In the genomic region with DNA sequence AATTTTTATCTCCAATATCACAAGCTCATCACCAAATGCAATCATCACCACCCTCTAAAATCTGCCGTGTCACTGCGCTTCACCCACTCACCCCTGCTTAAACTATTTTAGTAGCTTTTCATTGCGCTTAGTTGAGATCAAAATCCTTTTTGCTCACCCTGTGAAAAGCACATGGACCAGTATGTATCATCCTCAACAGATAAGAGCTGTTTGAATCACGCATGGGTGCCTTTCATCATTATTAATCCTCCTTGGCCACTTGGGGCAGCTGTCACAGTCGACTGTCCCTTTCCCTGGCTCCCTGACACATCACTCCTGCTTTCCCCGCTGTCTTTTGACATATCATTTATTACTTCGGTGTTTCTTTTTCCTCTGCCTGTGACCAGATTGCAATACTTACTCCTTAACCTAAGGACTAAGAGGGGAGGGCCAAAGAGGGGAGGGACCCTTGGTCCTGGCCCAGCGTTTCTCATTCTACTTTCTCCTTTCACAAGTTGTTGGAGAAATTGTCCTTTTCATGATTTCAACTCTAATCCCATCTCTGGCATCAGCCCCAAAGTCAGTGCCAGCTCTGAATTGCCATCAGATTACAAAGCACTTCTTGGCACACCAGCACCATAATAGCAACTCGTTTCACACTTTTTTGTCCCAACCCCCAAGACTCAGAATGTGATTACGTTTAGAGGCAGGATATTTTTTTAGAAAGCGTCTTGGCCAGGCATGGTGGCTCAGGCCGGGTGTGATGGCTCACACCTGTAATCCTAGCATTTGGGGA, we compare ENCODE assay signal across 1 cellular context.
TF ChIP-seq lines count a peak whose summit lies in the region.

No MANE protein-coding gene starts in this region.

TF ChIP-seq in K562, 482 proteins besides CTCF, POLR2A, EP300 and RAD21 (continued from another document):
- TF ChIP-seq, protein P1, sequence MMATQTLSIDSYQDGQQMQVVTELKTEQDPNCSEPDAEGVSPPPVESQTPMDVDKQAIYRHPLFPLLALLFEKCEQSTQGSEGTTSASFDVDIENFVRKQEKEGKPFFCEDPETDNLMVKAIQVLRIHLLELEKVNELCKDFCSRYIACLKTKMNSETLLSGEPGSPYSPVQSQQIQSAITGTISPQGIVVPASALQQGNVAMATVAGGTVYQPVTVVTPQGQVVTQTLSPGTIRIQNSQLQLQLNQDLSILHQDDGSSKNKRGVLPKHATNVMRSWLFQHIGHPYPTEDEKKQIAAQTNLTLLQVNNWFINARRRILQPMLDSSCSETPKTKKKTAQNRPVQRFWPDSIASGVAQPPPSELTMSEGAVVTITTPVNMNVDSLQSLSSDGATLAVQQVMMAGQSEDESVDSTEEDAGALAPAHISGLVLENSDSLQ (IDR thresholded peaks at IDR 0.05): 0 out of 2 replicates have a peak, but pooled peaks have one; percentile 34
- TF ChIP-seq ZNF263 (CRISPR knock-in tag; IDR thresholded peaks at IDR 0.05; ENCODE audit: borderline replicate concordance) (no peak), MAFG (tag; conservative IDR thresholded peaks at IDR 0.05) (peak; percentile 22; the same call in 1 of the 2 replicates), RBM25 (IDR thresholded peaks at IDR 0.05; ENCODE audit: low read depth, low read length, severe bottlenecking) (no peak), SRSF3 (IDR thresholded peaks at IDR 0.05; ENCODE audit: insufficient read depth, low read length) (no peak), XRCC4 (IDR thresholded peaks at IDR 0.05; ENCODE audit: extremely low read depth, insufficient read depth, insufficient read length) (no peak), ZNF431 (CRISPR knock-in tag; IDR thresholded peaks at IDR 0.05) (no peak), ASH1L (IDR thresholded peaks at IDR 0.05; ENCODE audit: borderline replicate concordance, low read depth, partially characterized antibody) (no peak), KLF6 (CRISPR knock-in tag; IDR thresholded peaks at IDR 0.05; ENCODE audit: borderline replicate concordance) (no peak)
- TF ChIP-seq, protein P2, sequence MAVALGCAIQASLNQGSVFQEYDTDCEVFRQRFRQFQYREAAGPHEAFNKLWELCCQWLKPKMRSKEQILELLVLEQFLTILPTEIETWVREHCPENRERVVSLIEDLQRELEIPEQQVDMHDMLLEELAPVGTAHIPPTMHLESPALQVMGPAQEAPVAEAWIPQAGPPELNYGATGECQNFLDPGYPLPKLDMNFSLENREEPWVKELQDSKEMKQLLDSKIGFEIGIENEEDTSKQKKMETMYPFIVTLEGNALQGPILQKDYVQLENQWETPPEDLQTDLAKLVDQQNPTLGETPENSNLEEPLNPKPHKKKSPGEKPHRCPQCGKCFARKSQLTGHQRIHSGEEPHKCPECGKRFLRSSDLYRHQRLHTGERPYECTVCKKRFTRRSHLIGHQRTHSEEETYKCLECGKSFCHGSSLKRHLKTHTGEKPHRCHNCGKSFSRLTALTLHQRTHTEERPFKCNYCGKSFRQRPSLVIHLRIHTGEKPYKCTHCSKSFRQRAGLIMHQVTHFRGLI (CRISPR knock-in tag; IDR thresholded peaks at IDR 0.05): no peak
